27 cellular contexts compared by ENCODE assay signal in genomic region chr6:3534599-3534998, GRCh38.
DNase-seq lines count a peak whose midpoint lies in the region; ATAC-seq, FAIRE-seq and TF ChIP-seq lines count a peak whose summit lies in the region.
"Had no signal": no experiment of that assay in that cellular context is flagged by ENCODE, and none has a peak within 500 bp of the region (broad histone marks: within the 10 kb centered on the region; RNA-seq: fewer than 3 reads in every experiment).

No MANE protein-coding gene starts in this region.

- BruUV-seq in K562 (replicated peaks; lab: Mats Ljungman, UMichigan) = no TSS peak

- no peak overlapping the region for H2AFZ ChIP-seq in ACC112 (ENCODE audit: low read length, unreplicated experiment)
- no peak overlapping the region for H2AFZ ChIP-seq in K562 (ENCODE audit: low read depth, low read length)

- H3K27ac Mint-ChIP-seq in stimulated activated memory B cell treated with anti-CD40 and anti-IgM and Interleukin-4, amounts not matched to agents 10 μg/mL and 1 μg/mL and 100 μg/mL, for 72 hours = no peak overlapping the region
- H3K27ac Mint-ChIP-seq: naive B cell had no signal

- H3K27ac ChIP-seq in ACC112 (ENCODE audit: low read depth, low read length) = peak overlapping the region; percentile 49
- no peak overlapping the region for H3K27ac ChIP-seq in K562 (ENCODE audit: extremely low read depth, low read depth, low read length)
- H3K27ac ChIP-seq: KMS-11, uterus had no signal

- H3K36me3 ChIP-seq in ACC112 (ENCODE audit: insufficient read depth, low read length) (no peaks in the 10 kb centered on the region), K562 (ENCODE audit: control insufficient read depth, insufficient read depth, low read length) (no peaks in the 10 kb centered on the region)
- H3K36me3 ChIP-seq: BE2C, HAP-1, uterus had no signal

- DNase-seq in HS-5 (ENCODE audit: low read depth) (peak; percentile 69), K562 (ENCODE audit: extremely low read depth in 1 of 4, low spot score in 3 of 4) (no peak), iris pigment epithelial cell (ENCODE audit: low read depth) (peak; percentile 56), GM10266 (ENCODE audit: extremely low spot score) (no peak)
- DNase-seq in activated CD4-positive, alpha-beta T cell treated with anti-CD3 and anti-CD28 coated beads, Interleukin-2, amount 50 U/mL, for 4 hours = no peak
- DNase-seq: activated CD4-positive, alpha-beta T cell treated with anti-CD3 and anti-CD28 coated beads for 4 hours; activated naive CD4-positive, alpha-beta T cell treated with Interleukin-2 at 50 U/mL for 16 hours; activated T-cell treated with anti-CD3 and anti-CD28 coated beads, Interleukin-2, amount 50 U/mL, for 48 hours; amniotic stem cell; BE2C; cortex of kidney; DMS53; left cardiac atrium; naive B cell; NCI-H187; NCI-H748 treated with DMSO at 0.1 percent for 48 hours; SK-N-SH; stimulated activated CD4-positive, alpha-beta T cell treated with anti-CD3 and anti-CD28 coated beads, Interleukin-4, amount 100 ng/mL, for 24 hours; stimulated activated naive CD4-positive, alpha-beta T cell; T-helper 2 cell; uterus had no signal

- FAIRE-seq in K562 (lab: Jason Lieb, UNC) = no peak
- FAIRE-seq: A204.1 had no signal

- peaks cover 42% of the 10 kb centered on the region for H3K27me3 Mint-ChIP-seq in stimulated activated memory B cell treated with anti-CD40 and anti-IgM and Interleukin-4, amounts not matched to agents 10 μg/mL and 1 μg/mL and 100 μg/mL, for 72 hours

- H3K27me3 ChIP-seq in ACC112 (ENCODE audit: insufficient read depth, low read length) = no peaks in the 10 kb centered on the region
- H3K27me3 ChIP-seq in K562 (ENCODE audit: control insufficient read depth in 2 of 2, insufficient read depth in 2 of 2, low read length in 2 of 2) = peaks cover 55 to 79% of the 10 kb centered on the region in 2 experiments
- H3K27me3 ChIP-seq: uterus had no signal

- TF ChIP-seq CTCF in K562 (IDR thresholded peaks at IDR 0.05 in 2 of 3, conservative IDR thresholded peaks at IDR 0.05 in 1 of 3; ENCODE audit: insufficient read depth in 2 of 3, low read depth in 1 of 3, low read length in 3 of 3) = no peak
- no peak for TF ChIP-seq CTCF in GM10266 (IDR thresholded peaks at IDR 0.05; ENCODE audit: control insufficient read depth, insufficient read depth, low read depth, missing control alignments)

- H4K20me1 ChIP-seq in K562 (replicated peaks; ENCODE audit: control insufficient read depth, insufficient read depth, low read length) = 0 out of 2 replicates have a peak, but pooled peaks cover 2% of the 10 kb centered on the region

- TF ChIP-seq POLR2A in K562 (conservative IDR thresholded peaks at IDR 0.05) = no peak

- POLR2A ChIA-PET in K562 (lab: Yijun Ruan, JAX) = interaction anchor here (0.5 kb wide), 1 partner anchor 1951 kb away, joined by 3 read pairs; no protein-coding TSS in a partner anchor

- no peaks in the 10 kb centered on the region for H3K9me3 Mint-ChIP-seq in stimulated activated memory B cell treated with anti-CD40 and anti-IgM and Interleukin-4, amounts not matched to agents 10 μg/mL and 1 μg/mL and 100 μg/mL, for 72 hours

- H3K4me1 ChIP-seq in ACC112 (ENCODE audit: control insufficient read depth, insufficient read depth, low read length, unreplicated experiment) (peaks cover 12% of the 10 kb centered on the region), K562 (replicated peaks in 1 of 2; ENCODE audit: control insufficient read depth in 2 of 2, insufficient read depth in 2 of 2, low read length in 2 of 2) (no peaks in the 10 kb centered on the region)
- H3K4me1 ChIP-seq: BE2C, HAP-1, uterus had no signal

- H3K4me2 ChIP-seq in K562 (ENCODE audit: insufficient read depth, low read length) = no peak overlapping the region
- H3K4me2 ChIP-seq: KMS-11, SK-N-SH had no signal

- in situ Hi-C loops in K562 (cut with MboI) = no loop called here

- TF ChIP-seq EP300 in K562 (IDR thresholded peaks at IDR 0.05; ENCODE audit: low read length) = no peak

- no peaks in the 10 kb centered on the region for H3K9me1 ChIP-seq in K562 (ENCODE audit: control insufficient read depth, insufficient read depth, low read length)

- no peak overlapping the region for H3K4me3 Mint-ChIP-seq in stimulated activated memory B cell treated with anti-CD40 and anti-IgM and Interleukin-4, amounts not matched to agents 10 μg/mL and 1 μg/mL and 100 μg/mL, for 72 hours
- H3K4me3 Mint-ChIP-seq: naive B cell had no signal

- intact Hi-C loops in K562 (cut with micrococcal nuclease) = no loop called here

- no peak overlapping the region for H3K4me3 ChIP-seq in ACC112 (ENCODE audit: low read depth, low read length)
- H3K4me3 ChIP-seq in K562 = no peak overlapping the region
- H3K4me3 ChIP-seq: HAP-1, uterus had no signal

- no peak for TF ChIP-seq RAD21 in K562 (CRISPR knock-in tag; conservative IDR thresholded peaks at IDR 0.05 in 1 of 2, IDR thresholded peaks at IDR 0.05 in 1 of 2)

- no peaks in the 10 kb centered on the region for H3K79me2 ChIP-seq in ACC112 (ENCODE audit: control insufficient read depth, insufficient read depth, low read length, unreplicated experiment)
- H3K79me2 ChIP-seq in K562 (ENCODE audit: control insufficient read depth, insufficient read depth, low read length) = no peaks in the 10 kb centered on the region

- no peak overlapping the region for H3K9ac ChIP-seq in K562 (ENCODE audit: insufficient read depth in 1 of 2, low read depth in 2 of 2, low read length in 2 of 2)
- H3K9ac ChIP-seq: KMS-11, SK-N-SH had no signal

- CTCF ChIA-PET in K562 (lab: Yijun Ruan, JAX; ENCODE audit: low intra/inter-chr PET ratio) = no interaction called here

- H3K36me3 Mint-ChIP-seq in stimulated activated memory B cell treated with anti-CD40 and anti-IgM and Interleukin-4, amounts not matched to agents 10 μg/mL and 1 μg/mL and 100 μg/mL, for 72 hours = no peaks in the 10 kb centered on the region
- H3K36me3 Mint-ChIP-seq: naive B cell had no signal

- H3K9me3 ChIP-seq in K562 (replicated peaks; ENCODE audit: control insufficient read depth, insufficient read depth, low read depth, low read length) = no peaks in the 10 kb centered on the region
- H3K9me3 ChIP-seq: BE2C, HAP-1, SK-N-SH, uterus had no signal

- ATAC-seq in K562 (no peak), HG03442 (IDR thresholded peaks at IDR 0.05; ENCODE audit: unreplicated experiment) (no peak)
- ATAC-seq in stimulated activated memory B cell treated with anti-CD40 and anti-IgM and Interleukin-4, amounts not matched to agents 10 μg/mL and 1 μg/mL and 100 μg/mL, for 72 hours = no peak
- ATAC-seq: left cardiac atrium had no signal

- WGBS in K562 (ENCODE audit: insufficient coverage, low coverage, missing lambda C conversion rate) = 0% methylated on average over 4 of the region's 4 CpGs

- no peaks in the 10 kb centered on the region for H3K4me1 Mint-ChIP-seq in stimulated activated memory B cell treated with anti-CD40 and anti-IgM and Interleukin-4, amounts not matched to agents 10 μg/mL and 1 μg/mL and 100 μg/mL, for 72 hours
- H3K4me1 Mint-ChIP-seq: naive B cell had no signal

TF ChIP-seq in K562, 482 proteins besides CTCF, POLR2A, EP300 and RAD21:
- TF ChIP-seq EGR1 (conservative IDR thresholded peaks at IDR 0.05) (peak; percentile 42), ZBED1 (IDR thresholded peaks at IDR 0.05) (no peak)

Comparison
In these comparisons a context has a peak if more than half of its experiments do, and no peak if none do; other contexts are left out.
1. DNase-seq: peak in HS-5 (single experiment) and iris pigment epithelial cell (single experiment); none in K562 (0 of 4), activated CD4-positive, alpha-beta T cell treated with anti-CD3 and anti-CD28 coated beads, Interleukin-2, amount 50 U/mL, for 4 hours (0 of 2) and GM10266 (single experiment).